In the genomic region with DNA sequence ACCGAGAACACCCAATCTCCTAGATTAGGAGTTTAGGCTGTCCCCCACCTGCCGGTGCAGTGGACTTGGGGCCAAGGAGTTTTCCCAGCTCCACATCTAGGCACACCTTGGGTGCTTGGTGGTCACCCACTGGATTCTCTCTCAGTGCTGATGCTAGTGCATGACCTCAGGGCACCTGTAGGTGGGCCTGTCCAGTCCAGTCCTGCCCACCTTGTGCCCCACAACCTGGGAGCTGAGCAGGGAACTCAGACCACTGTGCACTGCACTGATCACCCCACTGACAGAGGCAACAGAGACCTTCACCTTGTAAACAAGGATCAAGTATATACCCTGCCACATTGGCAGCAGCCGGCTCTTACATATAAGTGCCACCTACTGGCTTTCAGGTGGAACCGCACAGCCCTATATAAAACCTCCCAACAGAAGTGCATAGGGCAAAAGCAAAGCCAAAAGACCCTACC, we compare ENCODE assay signal across 8 cellular contexts. TPM values are rescaled to one million over a fixed set of nuclear protein-coding genes. Genes with fewer than 3 reads are reported as not detected.
DNase-seq lines count a peak whose midpoint lies in the region; ATAC-seq and TF ChIP-seq lines count a peak whose summit lies in the region.

No MANE protein-coding gene starts in this region.

- in situ Hi-C loops in Caki2 (cut with HindIII; ENCODE audit: low pct_unique_long_range_greater_than_20kb, low sequenced_read_pairs) = no loop called here

- no peak overlapping the region for H3K27ac Mint-ChIP-seq in CD8-positive, alpha-beta T cell

- no peaks in the 10 kb centered on the region for H3K4me1 Mint-ChIP-seq in CD8-positive, alpha-beta T cell (ENCODE audit: low read depth)

- CTCF ChIA-PET in CD8-positive, alpha-beta T cell (lab: Charles Lee) = no interaction called here

- no peak overlapping the region for H3K27ac ChIP-seq in CD8-positive, alpha-beta T cell (ENCODE audit: low read depth, low read length)

- DNase-seq in Caki2 (ENCODE audit: low read depth) = peak; percentile 1
- DNase-seq in NB4 (ENCODE audit: low read depth) = peak; percentile 37
- DNase-seq in erythroblast (lab: John Stamatoyannopoulos, UW) = peak; percentile 11 to 15
- no peak for DNase-seq in T-helper 9 cell
- DNase-seq in CD8-positive, alpha-beta T cell = no peak
- no peak for DNase-seq in DMS79 treated with DMSO at 0.1 percent for 48 hours (lab: John Stamatoyannopoulos, UW)

- H3K27me3 Mint-ChIP-seq in CD8-positive, alpha-beta T cell (ENCODE audit: low read depth) = no peaks in the 10 kb centered on the region

- H3K36me3 ChIP-seq in CD8-positive, alpha-beta T cell (ENCODE audit: insufficient read depth, low read length) = no peaks in the 10 kb centered on the region

- TF ChIP-seq POLR2A in NB4 (IDR thresholded peaks at IDR 0.05; ENCODE audit: extremely low read depth, insufficient read length) (no peak), erythroblast (IDR thresholded peaks at IDR 0.05; ENCODE audit: low read length) (no peak)

- POLR2A ChIA-PET in CD8-positive, alpha-beta T cell (lab: Charles Lee) = no interaction called here

- TF ChIP-seq CTCF in NB4 (IDR thresholded peaks at IDR 0.05; ENCODE audit: low read depth, low read length) = peak; percentile 64
- no peak for TF ChIP-seq CTCF in CD8-positive, alpha-beta T cell (IDR thresholded peaks at IDR 0.05)

- no peak overlapping the region for H3K4me3 Mint-ChIP-seq in CD8-positive, alpha-beta T cell

- H3K4me3 ChIP-seq in NB4 (ENCODE audit: low read depth, low read length) = no peak overlapping the region
- no peak overlapping the region for H3K4me3 ChIP-seq in CD8-positive, alpha-beta T cell (ENCODE audit: low read depth, low read length)

- H3K9me3 ChIP-seq in CD8-positive, alpha-beta T cell (ENCODE audit: low read length) = no peaks in the 10 kb centered on the region

- H3K9me3 Mint-ChIP-seq in CD8-positive, alpha-beta T cell = peaks cover 4% of the 10 kb centered on the region

- ATAC-seq in GM21717 (IDR thresholded peaks at IDR 0.05; ENCODE audit: unreplicated experiment) = peak; percentile 81
- no peak for ATAC-seq in CD8-positive, alpha-beta T cell
- no peak for ATAC-seq in GM19395 (IDR thresholded peaks at IDR 0.05; ENCODE audit: unreplicated experiment)

- H3K27me3 ChIP-seq in CD8-positive, alpha-beta T cell (ENCODE audit: insufficient read depth, low read length) = no peaks in the 10 kb centered on the region

- no peaks in the 10 kb centered on the region for H3K36me3 Mint-ChIP-seq in CD8-positive, alpha-beta T cell

- H3K4me1 ChIP-seq in CD8-positive, alpha-beta T cell (ENCODE audit: insufficient read depth, low read length) = no peaks in the 10 kb centered on the region

- intact Hi-C loops in CD8-positive, alpha-beta T cell (cut with DNase I, micrococcal nuclease) = no loop called here

RNA-seq across cellular contexts. Expression of a gene that starts 12.7 kb away (rescaled TPM):
- total RNA-seq in Caki2 (2014; rRNA removed; shearing (Covaris generic); ENCODE audit: low replicate concordance) = not detected in 2 replicates
- total RNA-seq in CD8-positive, alpha-beta T cell = not detected

Comparison
In these comparisons a context has a peak if more than half of its experiments do, and no peak if none do; other contexts are left out.
1. DNase-seq: peak in Caki2 (single experiment), NB4 (single experiment) and erythroblast (2 of 2); none in T-helper 9 cell (single experiment), CD8-positive, alpha-beta T cell (0 of 7) and DMS79 treated with DMSO at 0.1 percent for 48 hours (single experiment).